In the genomic region with DNA sequence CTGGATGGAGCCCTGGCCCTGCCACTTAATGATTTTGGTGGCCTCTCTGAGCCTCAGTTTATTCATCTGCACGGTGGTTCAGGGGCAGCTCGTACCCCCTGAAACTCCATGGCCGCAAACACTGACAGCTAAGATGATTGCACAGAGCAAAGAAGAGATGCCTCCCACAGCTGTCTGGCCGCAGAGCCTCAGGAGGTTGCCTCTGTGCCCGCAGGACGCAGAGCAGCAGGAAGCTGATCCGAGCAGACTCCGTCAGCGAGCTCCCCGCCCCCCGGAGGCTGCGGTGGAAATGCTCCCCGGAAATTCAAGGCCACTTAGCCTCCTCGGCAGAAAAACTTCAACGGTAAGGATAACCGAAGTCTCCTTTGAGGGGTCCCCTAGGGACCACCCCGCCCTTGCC, we compare ENCODE assay signal across 10 cellular contexts. TPM values are rescaled to one million over a fixed set of nuclear protein-coding genes. Genes with fewer than 3 reads are reported as not detected.
DNase-seq lines count a peak whose midpoint lies in the region; ATAC-seq and TF ChIP-seq lines count a peak whose summit lies in the region.
"Had no signal": no experiment of that assay in that cellular context is flagged by ENCODE, and none has a peak within 500 bp of the region (broad histone marks: within the 10 kb centered on the region; RNA-seq: fewer than 3 reads in every experiment).

No MANE protein-coding gene starts in this region.

- no peaks in the 10 kb centered on the region for H3K9me3 Mint-ChIP-seq in chondrocyte (ENCODE audit: low read depth)
- no peaks in the 10 kb centered on the region for H3K9me3 Mint-ChIP-seq in stimulated activated naive CD8-positive, alpha-beta T cell treated with anti-CD3 and anti-CD28 coated beads, Interleukin-15, amount 100 ng/mL, for 72 hours
- H3K9me3 Mint-ChIP-seq: neural crest cell had no signal

- TF ChIP-seq CTCF in chondrocyte (IDR thresholded peaks at IDR 0.05) (no peak), omental fat pad (IDR thresholded peaks at IDR 0.05) (no peak)

- peak; percentile 61 for DNase-seq in activated effector memory CD4-positive, alpha-beta T cell treated with anti-CD3 and anti-CD28 coated beads, Interleukin-2, amount 50 U/mL, for 16 hours
- DNase-seq in activated effector memory CD4-positive, alpha-beta T cell treated with Interleukin-2 at 50 U/mL for 16 hours: no peak
- DNase-seq in NCI-H526 treated with DMSO at 0.1 percent for 48 hours (lab: John Stamatoyannopoulos, UW) (peak; percentile 76), chondrocyte (ENCODE audit: low spot score) (peak; percentile 34), omental fat pad (ENCODE audit: low spot score) (no peak)
- peak; percentile 8 to 36 for DNase-seq in stimulated activated naive CD8-positive, alpha-beta T cell treated with anti-CD3 and anti-CD28 coated beads, Interleukin-15, amount 100 ng/mL, for 72 hours
- DNase-seq: uterus had no signal

- peaks cover 45% of the 10 kb centered on the region for H3K27me3 Mint-ChIP-seq in chondrocyte (ENCODE audit: low read depth)
- peaks cover 35% of the 10 kb centered on the region for H3K27me3 Mint-ChIP-seq in stimulated activated naive CD8-positive, alpha-beta T cell treated with anti-CD3 and anti-CD28 coated beads, Interleukin-15, amount 100 ng/mL, for 72 hours

- H3K4me3 Mint-ChIP-seq in chondrocyte (ENCODE audit: unreplicated experiment): no peak overlapping the region
- H3K4me3 Mint-ChIP-seq in stimulated activated naive CD8-positive, alpha-beta T cell treated with anti-CD3 and anti-CD28 coated beads, Interleukin-15, amount 100 ng/mL, for 72 hours: peak overlapping the region; percentile 14 to 29
- H3K4me3 Mint-ChIP-seq: neural crest cell had no signal

- no peaks in the 10 kb centered on the region for H3K36me3 Mint-ChIP-seq in chondrocyte (ENCODE audit: low read depth)

- no peaks in the 10 kb centered on the region for H3K4me1 Mint-ChIP-seq in chondrocyte (ENCODE audit: low read depth)
- peaks cover 11% of the 10 kb centered on the region for H3K4me1 Mint-ChIP-seq in stimulated activated naive CD8-positive, alpha-beta T cell treated with anti-CD3 and anti-CD28 coated beads, Interleukin-15, amount 100 ng/mL, for 72 hours

- peak; percentile 65 for ATAC-seq in stimulated activated naive CD8-positive, alpha-beta T cell treated with anti-CD3 and anti-CD28 coated beads, Interleukin-15, amount 100 ng/mL, for 72 hours
- ATAC-seq in omental fat pad (ENCODE audit: low FRiP score) (no peak), GM21526 (IDR thresholded peaks at IDR 0.05; ENCODE audit: low FRiP score, unreplicated experiment) (no peak), GM18519 (IDR thresholded peaks at IDR 0.05; ENCODE audit: low FRiP score, unreplicated experiment) (no peak)

- H3K27ac Mint-ChIP-seq in chondrocyte (ENCODE audit: unreplicated experiment): no peak overlapping the region
- no peak overlapping the region for H3K27ac Mint-ChIP-seq in stimulated activated naive CD8-positive, alpha-beta T cell treated with anti-CD3 and anti-CD28 coated beads, Interleukin-15, amount 100 ng/mL, for 72 hours

RNA-seq across cellular contexts. Expression of gene C10orf53, which starts 30.2 kb away (rescaled TPM):
- total RNA-seq in chondrocyte: not detected in 3 replicates
- not detected for total RNA-seq in omental fat pad
- total RNA-seq: neural crest cell, uterus had no signal

RNA-seq across cellular contexts. Expression of gene CHAT, which starts 35.5 kb away (rescaled TPM):
- total RNA-seq in chondrocyte (not detected in 3 replicates), omental fat pad (not detected)
- total RNA-seq: uterus had no signal

RNA-seq across cellular contexts. Expression of gene SLC18A3, which starts 39.2 kb away (rescaled TPM):
- total RNA-seq in chondrocyte (not detected in 3 replicates), omental fat pad (not detected)

Comparison
In these comparisons a context has a peak if more than half of its experiments do, and no peak if none do; other contexts are left out.
1. DNase-seq: peak in activated effector memory CD4-positive, alpha-beta T cell treated with anti-CD3 and anti-CD28 coated beads, Interleukin-2, amount 50 U/mL, for 16 hours (single experiment), NCI-H526 treated with DMSO at 0.1 percent for 48 hours (single experiment), chondrocyte (single experiment) and stimulated activated naive CD8-positive, alpha-beta T cell treated with anti-CD3 and anti-CD28 coated beads, Interleukin-15, amount 100 ng/mL, for 72 hours (2 of 2); none in activated effector memory CD4-positive, alpha-beta T cell treated with Interleukin-2 at 50 U/mL for 16 hours (single experiment) and omental fat pad (single experiment).